Comparison of ENCODE assay signal across 26 cellular contexts in genomic region chr19:52277471-52277870, GRCh38. TPM values are rescaled to one million over a fixed set of nuclear protein-coding genes. Genes with fewer than 3 reads are reported as not detected.
A peak's percentile ranks its signal among the peaks of the same experiment; 100 is the strongest.
DNase-seq lines count a peak whose midpoint lies in the region; ATAC-seq and TF ChIP-seq lines count a peak whose summit lies in the region.
"Had no signal": no experiment of that assay in that cellular context is flagged by ENCODE, and none has a peak within 500 bp of the region (broad histone marks: within the 10 kb centered on the region; RNA-seq: fewer than 3 reads in every experiment).

No MANE protein-coding gene starts in this region.

- CTCF ChIA-PET in activated B cell treated with CpG ODN at 0.5 μM for 24 hours (lab: Charles Lee): no interaction called here
- CTCF ChIA-PET in CD4-positive, alpha-beta T cell (lab: Charles Lee): no interaction called here

- no peak for DNase-seq in activated B cell treated with CpG ODN at 0.5 μM for 24 hours
- DNase-seq in mesothelial cell of epicardium (ENCODE audit: low spot score in 2 of 2, unreplicated experiment in 2 of 2): no peak
- DNase-seq in stimulated activated effector memory CD8-positive, alpha-beta T cell treated with anti-CD3 and anti-CD28 coated beads, Interleukin-12 subunit alpha, Interleukin-12 subunit beta, amount 100 ng/mL, for 72 hours (ENCODE audit: low spot score in 2 of 2): no peak
- DNase-seq in CD4-positive, alpha-beta T cell: no peak
- DNase-seq in NCI-H187 (lab: John Stamatoyannopoulos, UW): no peak
- no peak for DNase-seq in EL
- DNase-seq: 8988T; ACHN; CD4-positive, CD25-positive, alpha-beta regulatory T cell; GOT3; Karpas-422; MV-4-11; NCI-H1105; NCI-H1436 treated with DMSO at 0.1 percent for 48 hours; NCI-H1930; NCI-H2107; NCI-H524 treated with DMSO at 0.1 percent for 48 hours; NCI-H774; SJCRH30 had no signal

- H3K4me1 Mint-ChIP-seq in activated B cell treated with CpG ODN at 0.5 μM for 24 hours (peaks cover 64% of the 10 kb centered on the region), mesothelial cell of epicardium (peaks cover 16% of the 10 kb centered on the region)
- H3K4me1 Mint-ChIP-seq in stimulated activated effector memory CD8-positive, alpha-beta T cell treated with anti-CD3 and anti-CD28 coated beads, Interleukin-12 subunit alpha, Interleukin-12 subunit beta, amount 100 ng/mL, for 72 hours: peaks cover 63% of the 10 kb centered on the region
- peaks cover 27% of the 10 kb centered on the region for H3K4me1 Mint-ChIP-seq in CD4-positive, alpha-beta T cell (ENCODE audit: low read depth)

- no peaks in the 10 kb centered on the region for H3K4me1 ChIP-seq in BLaER1
- H3K4me1 ChIP-seq: SJCRH30 had no signal

- H3K36me3 Mint-ChIP-seq in activated B cell treated with CpG ODN at 0.5 μM for 24 hours (ENCODE audit: low read depth) (peaks cover 70% of the 10 kb centered on the region), mesothelial cell of epicardium (peaks cover 35% of the 10 kb centered on the region)
- peaks cover 70% of the 10 kb centered on the region for H3K36me3 Mint-ChIP-seq in stimulated activated effector memory CD8-positive, alpha-beta T cell treated with anti-CD3 and anti-CD28 coated beads, Interleukin-12 subunit alpha, Interleukin-12 subunit beta, amount 100 ng/mL, for 72 hours
- H3K36me3 Mint-ChIP-seq in CD4-positive, alpha-beta T cell (ENCODE audit: low read depth): peaks cover 95% of the 10 kb centered on the region

- H3K9me3 Mint-ChIP-seq in activated B cell treated with CpG ODN at 0.5 μM for 24 hours (peaks cover 3% of the 10 kb centered on the region), mesothelial cell of epicardium (peaks cover 22% of the 10 kb centered on the region)
- H3K9me3 Mint-ChIP-seq in stimulated activated effector memory CD8-positive, alpha-beta T cell treated with anti-CD3 and anti-CD28 coated beads, Interleukin-12 subunit alpha, Interleukin-12 subunit beta, amount 100 ng/mL, for 72 hours: peaks cover 7% of the 10 kb centered on the region
- H3K9me3 Mint-ChIP-seq in CD4-positive, alpha-beta T cell: peaks cover 20% of the 10 kb centered on the region

- ATAC-seq in activated B cell treated with CpG ODN at 0.5 μM for 24 hours (ENCODE audit: low read depth) (no peak), HG03159 (IDR thresholded peaks at IDR 0.05; ENCODE audit: unreplicated experiment) (no peak)
- no peak for ATAC-seq in stimulated activated effector memory CD8-positive, alpha-beta T cell treated with anti-CD3 and anti-CD28 coated beads, Interleukin-12 subunit alpha, Interleukin-12 subunit beta, amount 100 ng/mL, for 72 hours
- no peak for ATAC-seq in CD4-positive, alpha-beta T cell (ENCODE audit: poor library complexity)
- ATAC-seq: HCT116, HepG2, Right ventricle myocardium inferior, SK-N-SH treated with all-trans-retinoic acid at 6 μM for 48 hours had no signal

- TF ChIP-seq CTCF in activated B cell treated with CpG ODN at 0.5 μM for 24 hours (IDR thresholded peaks at IDR 0.05) (no peak), mesothelial cell of epicardium (IDR thresholded peaks at IDR 0.05; ENCODE audit: unreplicated experiment) (no peak)
- TF ChIP-seq CTCF in CD4-positive, alpha-beta T cell (IDR thresholded peaks at IDR 0.05): no peak

- peaks cover 70% of the 10 kb centered on the region for H4K20me1 ChIP-seq in BLaER1

- H3K27ac Mint-ChIP-seq in activated B cell treated with CpG ODN at 0.5 μM for 24 hours (peak overlapping the region; percentile 35), mesothelial cell of epicardium (peak overlapping the region; percentile 91)
- H3K27ac Mint-ChIP-seq in stimulated activated effector memory CD8-positive, alpha-beta T cell treated with anti-CD3 and anti-CD28 coated beads, Interleukin-12 subunit alpha, Interleukin-12 subunit beta, amount 100 ng/mL, for 72 hours: peak overlapping the region; percentile 26
- H3K27ac Mint-ChIP-seq in CD4-positive, alpha-beta T cell: no peak overlapping the region

- H3K36me3 ChIP-seq in BLaER1: peaks cover 100% of the 10 kb centered on the region

- H3K4me2 ChIP-seq in BLaER1: no peak overlapping the region

- H3K9ac ChIP-seq in BLaER1: no peak overlapping the region

- intact Hi-C loops in activated B cell treated with CpG ODN at 0.5 μM for 24 hours (cut with micrococcal nuclease): no loop called here
- intact Hi-C loops in CD4-positive, alpha-beta T cell (cut with DNase I, micrococcal nuclease): no loop called here

- POLR2A ChIA-PET in activated B cell treated with CpG ODN at 0.5 μM for 24 hours (lab: Charles Lee): interaction anchor here (0.7 kb wide), 1 partner anchor 685 kb away, joined by 3 read pairs; the partner anchor contains the start of gene ZNF816
- POLR2A ChIA-PET in CD4-positive, alpha-beta T cell (lab: Charles Lee): no interaction called here

- no peak overlapping the region for H3K27ac ChIP-seq in BLaER1
- H3K27ac ChIP-seq in CD4-positive, alpha-beta T cell (ENCODE audit: low read depth, low read length): no peak overlapping the region
- H3K27ac ChIP-seq: SJCRH30 had no signal

- H3K9me3 ChIP-seq in BLaER1: peaks cover 97% of the 10 kb centered on the region
- peaks cover 57% of the 10 kb centered on the region for H3K9me3 ChIP-seq in CD4-positive, alpha-beta T cell (ENCODE audit: control insufficient read depth, low read length)

- H3K27me3 Mint-ChIP-seq in activated B cell treated with CpG ODN at 0.5 μM for 24 hours: no peaks in the 10 kb centered on the region
- no peaks in the 10 kb centered on the region for H3K27me3 Mint-ChIP-seq in mesothelial cell of epicardium (ENCODE audit: low read depth)
- no peaks in the 10 kb centered on the region for H3K27me3 Mint-ChIP-seq in CD4-positive, alpha-beta T cell
- H3K27me3 Mint-ChIP-seq: CD4-positive, CD25-positive, alpha-beta regulatory T cell had no signal

- 0 out of 2 replicates have a peak overlapping the region, but pooled peaks have one; percentile 31 for H3K4me3 ChIP-seq in BLaER1
- H3K4me3 ChIP-seq: SJCRH30 had no signal

- H3K4me3 Mint-ChIP-seq in activated B cell treated with CpG ODN at 0.5 μM for 24 hours (no peak overlapping the region), mesothelial cell of epicardium (peak overlapping the region; percentile 23)
- H3K4me3 Mint-ChIP-seq in stimulated activated effector memory CD8-positive, alpha-beta T cell treated with anti-CD3 and anti-CD28 coated beads, Interleukin-12 subunit alpha, Interleukin-12 subunit beta, amount 100 ng/mL, for 72 hours: no peak overlapping the region
- H3K4me3 Mint-ChIP-seq in CD4-positive, alpha-beta T cell: no peak overlapping the region

- no peaks in the 10 kb centered on the region for H3K27me3 ChIP-seq in BLaER1
- no peaks in the 10 kb centered on the region for H3K27me3 ChIP-seq in CD4-positive, alpha-beta T cell (ENCODE audit: control insufficient read depth, insufficient read depth, low read length)
- H3K27me3 ChIP-seq: SJCRH30 had no signal

RNA-seq across cellular contexts. Expression of gene ZNF766, which starts 8.1 kb away (rescaled TPM):
- total RNA-seq in activated B cell treated with CpG ODN at 0.5 μM for 24 hours (33.0 and 35.0 TPM in 2 replicates), mesothelial cell of epicardium (26.2 to 28.8 TPM (median 26.9 TPM) in 3 replicates)
- 10 to 100 TPM; 39.3 to 43.2 TPM for total RNA-seq in CD4-positive, alpha-beta T cell

RNA-seq across cellular contexts. Expression of gene ZNF480, which starts 19.5 kb away (rescaled TPM):
- total RNA-seq in activated B cell treated with CpG ODN at 0.5 μM for 24 hours: 24.0 and 25.5 TPM in 2 replicates
- 16.3 to 18.0 TPM (median 18.0 TPM) in 3 replicates for total RNA-seq in mesothelial cell of epicardium
- 1 to 10 TPM; 4.8 to 5.3 TPM for total RNA-seq in CD4-positive, alpha-beta T cell

RNA-seq across cellular contexts. Expression of gene ZNF610, which starts 58.6 kb away (rescaled TPM):
- 1.1 and 2.0 TPM in 2 replicates for total RNA-seq in activated B cell treated with CpG ODN at 0.5 μM for 24 hours
- total RNA-seq in mesothelial cell of epicardium: 14.2 to 16.0 TPM (median 14.2 TPM) in 3 replicates
- under 1 TPM; 0.52 to 0.53 TPM for total RNA-seq in CD4-positive, alpha-beta T cell
- total RNA-seq: HT1080 had no signal
